Comparison of ENCODE assay signal across 8 cellular contexts in genomic region chr4:72295966-72296557, GRCh38.
DNase-seq lines count a peak whose midpoint lies in the region; ATAC-seq and TF ChIP-seq lines count a peak whose summit lies in the region.

No MANE protein-coding gene starts in this region.

- H3K4me1 Mint-ChIP-seq in activated T-cell treated with anti-CD3 and anti-CD28 coated beads, Interleukin-2, amount 50 U/mL, for 24 hours (ENCODE audit: low read depth), result no peaks in the 10 kb centered on the region
- no peaks in the 10 kb centered on the region for H3K4me1 Mint-ChIP-seq in activated CD4-positive, alpha-beta memory T cell treated with anti-CD3 and anti-CD28 coated beads, Interleukin-2, amount 10 ng/mL, durations not matched to agents 7 days and 5 days

- ATAC-seq in GM19324 (IDR thresholded peaks at IDR 0.05; ENCODE audit: low FRiP score, unreplicated experiment), result peak; percentile 51
- peak; percentile 74 for ATAC-seq in HG03565 (IDR thresholded peaks at IDR 0.05; ENCODE audit: unreplicated experiment)
- ATAC-seq in SK-N-SH treated with all-trans-retinoic acid at 6 μM for 48 hours, result peak; percentile 98

- H3K36me3 Mint-ChIP-seq in activated T-cell treated with anti-CD3 and anti-CD28 coated beads, Interleukin-2, amount 50 U/mL, for 24 hours (ENCODE audit: low read depth), result no peaks in the 10 kb centered on the region
- H3K36me3 Mint-ChIP-seq in activated CD4-positive, alpha-beta memory T cell treated with anti-CD3 and anti-CD28 coated beads, Interleukin-2, amount 10 ng/mL, durations not matched to agents 7 days and 5 days (ENCODE audit: low read depth), result no peaks in the 10 kb centered on the region

- H3K4me3 Mint-ChIP-seq in activated T-cell treated with anti-CD3 and anti-CD28 coated beads, Interleukin-2, amount 50 U/mL, for 24 hours, result no peak overlapping the region
- H3K4me3 Mint-ChIP-seq in activated CD4-positive, alpha-beta memory T cell treated with anti-CD3 and anti-CD28 coated beads, Interleukin-2, amount 10 ng/mL, durations not matched to agents 7 days and 5 days, result no peak overlapping the region

- CTCF ChIA-PET in activated CD4-positive, alpha-beta memory T cell treated with anti-CD3 and anti-CD28 coated beads, Interleukin-2, amount 10 ng/mL, durations not matched to agents 7 days and 5 days (lab: Charles Lee), result no interaction called here

- H3K27ac Mint-ChIP-seq in activated T-cell treated with anti-CD3 and anti-CD28 coated beads, Interleukin-2, amount 50 U/mL, for 24 hours, result no peak overlapping the region
- H3K27ac Mint-ChIP-seq in activated CD4-positive, alpha-beta memory T cell treated with anti-CD3 and anti-CD28 coated beads, Interleukin-2, amount 10 ng/mL, durations not matched to agents 7 days and 5 days, result no peak overlapping the region

- peak; percentile 45 for TF ChIP-seq CTCF in foreskin fibroblast (IDR thresholded peaks at IDR 0.05; ENCODE audit: low read depth, low read length)

- H3K27me3 Mint-ChIP-seq in activated T-cell treated with anti-CD3 and anti-CD28 coated beads, Interleukin-2, amount 50 U/mL, for 24 hours, result peaks cover 3% of the 10 kb centered on the region
- peaks cover 9% of the 10 kb centered on the region for H3K27me3 Mint-ChIP-seq in activated CD4-positive, alpha-beta memory T cell treated with anti-CD3 and anti-CD28 coated beads, Interleukin-2, amount 10 ng/mL, durations not matched to agents 7 days and 5 days

- H3K4me3 ChIP-seq in foreskin fibroblast (ENCODE audit: low read depth in 1 of 2, low read length in 2 of 2), result no peak overlapping the region

- no peaks in the 10 kb centered on the region for H3K9me3 Mint-ChIP-seq in activated T-cell treated with anti-CD3 and anti-CD28 coated beads, Interleukin-2, amount 50 U/mL, for 24 hours
- no peaks in the 10 kb centered on the region for H3K9me3 Mint-ChIP-seq in activated CD4-positive, alpha-beta memory T cell treated with anti-CD3 and anti-CD28 coated beads, Interleukin-2, amount 10 ng/mL, durations not matched to agents 7 days and 5 days

- DNase-seq in COR-L47 (lab: John Stamatoyannopoulos, UW) (peak; percentile 41), foreskin fibroblast (peak in 1 of 2 donors; percentile 72), pulmonary artery endothelial cell (ENCODE audit: low read depth, low spot score) (peak; percentile 11)
- DNase-seq in activated T-cell treated with anti-CD3 and anti-CD28 coated beads, Interleukin-2, amount 50 U/mL, for 24 hours, result no peak
- DNase-seq in activated CD4-positive, alpha-beta memory T cell treated with anti-CD3 and anti-CD28 coated beads, Interleukin-2, amount 10 ng/mL, durations not matched to agents 7 days and 5 days, result no peak

- POLR2A ChIA-PET in activated CD4-positive, alpha-beta memory T cell treated with anti-CD3 and anti-CD28 coated beads, Interleukin-2, amount 10 ng/mL, durations not matched to agents 7 days and 5 days (lab: Charles Lee), result no interaction called here

TF ChIP-seq in SK-N-SH treated with all-trans-retinoic acid at 6 μM for 48 hours, 23 proteins besides CTCF, POLR2A, EP300 and RAD21:
- TF ChIP-seq RARB (CRISPR knock-in tag; IDR thresholded peaks at IDR 0.05), result no peak
- no peak for TF ChIP-seq TOX (CRISPR knock-in tag; IDR thresholded peaks at IDR 0.05; ENCODE audit: borderline replicate concordance)
- no peak for TF ChIP-seq TSHZ2 (CRISPR knock-in tag; IDR thresholded peaks at IDR 0.05)
- TF ChIP-seq PATZ1 (CRISPR knock-in tag; IDR thresholded peaks at IDR 0.05; ENCODE audit: borderline replicate concordance), result no peak
- TF ChIP-seq BACH2 (CRISPR knock-in tag; IDR thresholded peaks at IDR 0.05; ENCODE audit: borderline replicate concordance), result no peak
- TF ChIP-seq TCF4 (CRISPR knock-in tag; IDR thresholded peaks at IDR 0.05; ENCODE audit: borderline replicate concordance), result no peak
- no peak for TF ChIP-seq ISL1 (CRISPR knock-in tag; IDR thresholded peaks at IDR 0.05)
- TF ChIP-seq OSR1 (CRISPR knock-in tag; IDR thresholded peaks at IDR 0.05), result no peak
- no peak for TF ChIP-seq POU6F1 (CRISPR knock-in tag; IDR thresholded peaks at IDR 0.05; ENCODE audit: borderline replicate concordance, low read depth)
- no peak for TF ChIP-seq ZFP3 (CRISPR knock-in tag; IDR thresholded peaks at IDR 0.05)
- TF ChIP-seq ZNF70 (CRISPR knock-in tag; IDR thresholded peaks at IDR 0.05), result no peak
- no peak for TF ChIP-seq CSRNP3 (CRISPR knock-in tag; IDR thresholded peaks at IDR 0.05)
- no peak for TF ChIP-seq GLIS3 (CRISPR knock-in tag; IDR thresholded peaks at IDR 0.05)
- no peak for TF ChIP-seq ZFP30 (CRISPR knock-in tag; IDR thresholded peaks at IDR 0.05)
- no peak for TF ChIP-seq ARNTL (CRISPR knock-in tag; IDR thresholded peaks at IDR 0.05; ENCODE audit: borderline replicate concordance, low read depth)
- TF ChIP-seq CSDC2 (CRISPR knock-in tag; IDR thresholded peaks at IDR 0.05), result no peak
- TF ChIP-seq ZNF8 (CRISPR knock-in tag; IDR thresholded peaks at IDR 0.05), result no peak
- no peak for TF ChIP-seq ZC3H10 (CRISPR knock-in tag; IDR thresholded peaks at IDR 0.05)
- TF ChIP-seq SNAI2 (CRISPR knock-in tag; IDR thresholded peaks at IDR 0.05), result no peak
TF ChIP-seq in SK-N-SH treated with all-trans-retinoic acid at 6 μM for 48 hours: peak in this region for 0.

Comparison
In these comparisons a context has a peak if more than half of its experiments do, and no peak if none do; other contexts are left out.
1. DNase-seq: peak in COR-L47 (single experiment) and pulmonary artery endothelial cell (single experiment); none in activated T-cell treated with anti-CD3 and anti-CD28 coated beads, Interleukin-2, amount 50 U/mL, for 24 hours (single experiment) and activated CD4-positive, alpha-beta memory T cell treated with anti-CD3 and anti-CD28 coated beads, Interleukin-2, amount 10 ng/mL, durations not matched to agents 7 days and 5 days (single experiment).
2. Peak in every context shown above with its lines, with median percentiles within 50 percentile points of each other: ATAC-seq.